8 cellular contexts compared by ENCODE assay signal in genomic region chr4:1856920-1857699, GRCh38. TPM values are rescaled to one million over a fixed set of nuclear protein-coding genes. Genes with fewer than 3 reads are reported as not detected.
DNase-seq lines count a peak whose midpoint lies in the region; ATAC-seq and TF ChIP-seq lines count a peak whose summit lies in the region.

No MANE protein-coding gene starts in this region.

- H3K4me3 ChIP-seq in heart left ventricle = peak overlapping the region; percentile 55 to 99 (median 84)

- no peaks in the 10 kb centered on the region for H3K9me3 Mint-ChIP-seq in T-helper 2 cell treated with Interferon-gamma antibody and Interleukin-4, amounts not matched to agents 5 μg/mL and 100 μg/mL, for 36 hours
- H3K9me3 Mint-ChIP-seq in activated CD8-positive, alpha-beta T cell treated with anti-CD3 and anti-CD28 coated beads, Interleukin-2, amount 10 ng/mL, durations not matched to agents 7 days and 5 days (ENCODE audit: insufficient read depth) = no peaks in the 10 kb centered on the region
- H3K9me3 Mint-ChIP-seq in progenitor cell of endocrine pancreas (ENCODE audit: low read depth) = no peaks in the 10 kb centered on the region

- POLR2A ChIA-PET in activated CD8-positive, alpha-beta T cell treated with anti-CD3 and anti-CD28 coated beads, Interleukin-2, amount 10 ng/mL, durations not matched to agents 7 days and 5 days (lab: Charles Lee) = interaction anchor here (1.5 to 3.4 kb wide), 6 partner anchors 10 to 135 kb away, joined by 5 to 29 read pairs (median 6); partner anchors contain the start of gene NSD2

- 24 to 29% (median 25%) methylated on average over 17 to 33 of the region's 33 CpGs for WGBS in heart left ventricle, 4 donors

- peak overlapping the region; percentile 26 to 94 (median 88) for H3K27ac ChIP-seq in heart left ventricle

- no peak for ATAC-seq in activated CD8-positive, alpha-beta T cell treated with anti-CD3 and anti-CD28 coated beads, Interleukin-2, amount 10 ng/mL, durations not matched to agents 7 days and 5 days
- peak in 3 of 4 donors; percentile 5 to 12 (median 7) for ATAC-seq in heart left ventricle

- DNase-seq in T-helper 2 cell treated with Interferon-gamma antibody and Interleukin-4, amounts not matched to agents 5 μg/mL and 100 μg/mL, for 36 hours (ENCODE audit: low spot score) = no peak
- DNase-seq in T-helper 2 cell = no peak
- no peak for DNase-seq in activated CD8-positive, alpha-beta T cell treated with anti-CD3 and anti-CD28 coated beads, Interleukin-2, amount 10 ng/mL, durations not matched to agents 7 days and 5 days
- DNase-seq in heart left ventricle = peak in 2 of 5 donors; percentile 41 to 43
- no peak for DNase-seq in progenitor cell of endocrine pancreas (ENCODE audit: low spot score, unreplicated experiment)
- DNase-seq in DMS153 (lab: John Stamatoyannopoulos, UW) = no peak
- no peak for DNase-seq in inferior parietal cortex (ENCODE audit: extremely low spot score)
- DNase-seq in NCI-H2029 (lab: John Stamatoyannopoulos, UW) = no peak

- no peaks in the 10 kb centered on the region for H3K9me3 ChIP-seq in heart left ventricle

- no peaks in the 10 kb centered on the region for H3K27me3 ChIP-seq in heart left ventricle

- H3K4me1 ChIP-seq in heart left ventricle = peaks cover 0 to 41% (median 22%) of the 10 kb centered on the region in 12 donors

- TF ChIP-seq POLR2A in heart left ventricle (IDR thresholded peaks at IDR 0.05) = no peak

- TF ChIP-seq CTCF in heart left ventricle (IDR thresholded peaks at IDR 0.05) = no peak
- no peak for TF ChIP-seq CTCF in progenitor cell of endocrine pancreas (IDR thresholded peaks at IDR 0.05; ENCODE audit: unreplicated experiment)

- H3K4me1 Mint-ChIP-seq in T-helper 2 cell treated with Interferon-gamma antibody and Interleukin-4, amounts not matched to agents 5 μg/mL and 100 μg/mL, for 36 hours (ENCODE audit: low read depth) = peaks cover 25% of the 10 kb centered on the region
- H3K4me1 Mint-ChIP-seq in activated CD8-positive, alpha-beta T cell treated with anti-CD3 and anti-CD28 coated beads, Interleukin-2, amount 10 ng/mL, durations not matched to agents 7 days and 5 days (ENCODE audit: low read depth) = peaks cover 50% of the 10 kb centered on the region
- peaks cover 16% of the 10 kb centered on the region for H3K4me1 Mint-ChIP-seq in progenitor cell of endocrine pancreas (ENCODE audit: low read depth)

- H3K27ac Mint-ChIP-seq in T-helper 2 cell treated with Interferon-gamma antibody and Interleukin-4, amounts not matched to agents 5 μg/mL and 100 μg/mL, for 36 hours = peak overlapping the region; percentile 26
- peak overlapping the region; percentile 74 for H3K27ac Mint-ChIP-seq in activated CD8-positive, alpha-beta T cell treated with anti-CD3 and anti-CD28 coated beads, Interleukin-2, amount 10 ng/mL, durations not matched to agents 7 days and 5 days
- no peak overlapping the region for H3K27ac Mint-ChIP-seq in progenitor cell of endocrine pancreas

- H3K36me3 ChIP-seq in heart left ventricle = peaks cover 0 to 6% (median 0%) of the 10 kb centered on the region in 9 donors

- CTCF ChIA-PET in activated CD8-positive, alpha-beta T cell treated with anti-CD3 and anti-CD28 coated beads, Interleukin-2, amount 10 ng/mL, durations not matched to agents 7 days and 5 days (lab: Charles Lee) = interaction anchor here (1.6 to 2.3 kb wide), 2 partner anchors 13 to 42 kb away, joined by 6 to 16 read pairs; no protein-coding TSS in a partner anchor

- H3K27me3 Mint-ChIP-seq in T-helper 2 cell treated with Interferon-gamma antibody and Interleukin-4, amounts not matched to agents 5 μg/mL and 100 μg/mL, for 36 hours (ENCODE audit: low read depth) = no peaks in the 10 kb centered on the region
- H3K27me3 Mint-ChIP-seq in activated CD8-positive, alpha-beta T cell treated with anti-CD3 and anti-CD28 coated beads, Interleukin-2, amount 10 ng/mL, durations not matched to agents 7 days and 5 days (ENCODE audit: low read depth) = no peaks in the 10 kb centered on the region
- H3K27me3 Mint-ChIP-seq in progenitor cell of endocrine pancreas = peaks cover 3% of the 10 kb centered on the region

- intact Hi-C loops in heart left ventricle (cut with DNase I) = loop anchor here in 8 of 10 donors (1.0 to 10.0 kb wide), 4 partner anchors 13 to 62 kb away; partner anchors contain the start of genes FGFR3 (in 1 of the 8) and NSD2 (in 1 of the 8)

- peak overlapping the region; percentile 85 for H3K4me3 Mint-ChIP-seq in T-helper 2 cell treated with Interferon-gamma antibody and Interleukin-4, amounts not matched to agents 5 μg/mL and 100 μg/mL, for 36 hours
- H3K4me3 Mint-ChIP-seq in activated CD8-positive, alpha-beta T cell treated with anti-CD3 and anti-CD28 coated beads, Interleukin-2, amount 10 ng/mL, durations not matched to agents 7 days and 5 days = peak overlapping the region; percentile 81
- peak overlapping the region; percentile 78 for H3K4me3 Mint-ChIP-seq in progenitor cell of endocrine pancreas (ENCODE audit: low read depth)

- peaks cover 4% of the 10 kb centered on the region for H3K36me3 Mint-ChIP-seq in T-helper 2 cell treated with Interferon-gamma antibody and Interleukin-4, amounts not matched to agents 5 μg/mL and 100 μg/mL, for 36 hours (ENCODE audit: low read depth)
- H3K36me3 Mint-ChIP-seq in activated CD8-positive, alpha-beta T cell treated with anti-CD3 and anti-CD28 coated beads, Interleukin-2, amount 10 ng/mL, durations not matched to agents 7 days and 5 days (ENCODE audit: low read depth) = peaks cover 9% of the 10 kb centered on the region
- H3K36me3 Mint-ChIP-seq in progenitor cell of endocrine pancreas (ENCODE audit: insufficient read depth) = no peaks in the 10 kb centered on the region

RNA-seq across cellular contexts. Expression of gene LETM1, which starts 1.2 kb away (rescaled TPM):
- total RNA-seq in activated CD8-positive, alpha-beta T cell treated with anti-CD3 and anti-CD28 coated beads, Interleukin-2, amount 10 ng/mL, durations not matched to agents 7 days and 5 days = 10 to 100 TPM; 56.6 to 58.9 TPM
- total RNA-seq in heart left ventricle (10 to 100 TPM; 35.0 to 54.7 (median 43.4) TPM), progenitor cell of endocrine pancreas (46.1 and 51.2 TPM in 2 replicates)
- 10 to 100 TPM; 22.1 to 47.4 TPM for polyA plus RNA-seq in heart left ventricle

RNA-seq across cellular contexts. Expression of gene NSD2, which starts 14.1 kb away (rescaled TPM):
- 100 to 1,000 TPM; 287 to 290 TPM for total RNA-seq in activated CD8-positive, alpha-beta T cell treated with anti-CD3 and anti-CD28 coated beads, Interleukin-2, amount 10 ng/mL, durations not matched to agents 7 days and 5 days
- total RNA-seq in heart left ventricle (10 to 100 TPM; 27.4 to 63.3 (median 40.5) TPM), progenitor cell of endocrine pancreas (212 and 214 TPM in 2 replicates)
- polyA plus RNA-seq in heart left ventricle = 10 to 100 TPM; 11.4 to 19.0 TPM
